Comparison of ENCODE assay signal across 11 cellular contexts in genomic region chr4:141130947-141131545, GRCh38. TPM values are rescaled to one million over a fixed set of nuclear protein-coding genes. Genes with fewer than 3 reads are reported as not detected.
DNase-seq lines count a peak whose midpoint lies in the region; ATAC-seq, FAIRE-seq and TF ChIP-seq lines count a peak whose summit lies in the region.
"Had no signal": no experiment of that assay in that cellular context is flagged by ENCODE, and none has a peak within 500 bp of the region (broad histone marks: within the 10 kb centered on the region; RNA-seq: fewer than 3 reads in every experiment).

No MANE protein-coding gene starts in this region.

- H3K36me3 ChIP-seq in BLaER1 treated with 17β-estradiol and CSF1 and Interleukin-3, amounts not matched to agents 10 nM and 100 nM: no peaks in the 10 kb centered on the region
- H3K36me3 ChIP-seq in fibroblast of lung (ENCODE audit: control insufficient read depth, insufficient read depth, low read length) (no peaks in the 10 kb centered on the region), rectal smooth muscle tissue (ENCODE audit: control insufficient read depth, insufficient read depth, low read length) (no peaks in the 10 kb centered on the region), pancreas (no peaks in the 10 kb centered on the region)
- H3K36me3 ChIP-seq: right lobe of liver had no signal

- 77 to 85% methylated on average over 5 of the region's 5 CpGs for WGBS in pancreas, 2 donors

- H3K4me1 ChIP-seq in BLaER1 treated with 17β-estradiol and CSF1 and Interleukin-3, amounts not matched to agents 10 nM and 100 nM: peaks cover 25 to 51% (median 48%) of the 10 kb centered on the region in 10 experiments
- peaks cover 2% of the 10 kb centered on the region for H3K4me1 ChIP-seq in fibroblast of lung (ENCODE audit: control insufficient read depth, extremely low read depth, insufficient read depth, low read length)
- peaks cover 7% of the 10 kb centered on the region for H3K4me1 ChIP-seq in rectal smooth muscle tissue (ENCODE audit: control insufficient read depth, insufficient read depth, low read length)
- H3K4me1 ChIP-seq in pancreas: no peaks in the 10 kb centered on the region

- H3K4me3 ChIP-seq in BLaER1 treated with 17β-estradiol and CSF1 and Interleukin-3, amounts not matched to agents 10 nM and 100 nM: peak overlapping the region in 2 of 10 experiments; percentile 81 to 90; a peak in 2 of 20 replicates
- H3K4me3 ChIP-seq in fibroblast of lung (replicated peaks in 1 of 4; ENCODE audit: control extremely low read depth in 1 of 4, insufficient read depth in 1 of 4, low read depth in 3 of 4, low read length in 4 of 4): peak overlapping the region in 3 of 4 experiments; percentile 63 to 80 (median 69)
- H3K4me3 ChIP-seq in rectal smooth muscle tissue (ENCODE audit: low read length): peak overlapping the region; percentile 86
- H3K4me3 ChIP-seq in pancreas: no peak overlapping the region

- peak overlapping the region; percentile 12 to 97 (median 94); a peak in 18 of 22 replicates for H3K4me2 ChIP-seq in BLaER1 treated with 17β-estradiol and CSF1 and Interleukin-3, amounts not matched to agents 10 nM and 100 nM
- H3K4me2 ChIP-seq in fibroblast of lung (ENCODE audit: extremely low read depth, insufficient read depth, low read length): peak overlapping the region; percentile 97

- no peak overlapping the region for H3K27ac ChIP-seq in BLaER1 treated with 17β-estradiol and CSF1 and Interleukin-3, amounts not matched to agents 10 nM and 100 nM
- no peak overlapping the region for H3K27ac ChIP-seq in fibroblast of lung (ENCODE audit: insufficient read depth, low read length)
- H3K27ac ChIP-seq in rectal smooth muscle tissue (ENCODE audit: low read depth, low read length): peak overlapping the region; percentile 88
- H3K27ac ChIP-seq in pancreas: no peak overlapping the region
- H3K27ac ChIP-seq: right lobe of liver had no signal

- H4K20me1 ChIP-seq in BLaER1 treated with 17β-estradiol and CSF1 and Interleukin-3, amounts not matched to agents 10 nM and 100 nM: no peaks in the 10 kb centered on the region
- no peaks in the 10 kb centered on the region for H4K20me1 ChIP-seq in fibroblast of lung (ENCODE audit: control insufficient read depth, extremely low read depth, insufficient read depth, low read length)

- no peak for FAIRE-seq in pancreas (lab: Jason Lieb, UNC)

- peaks cover 7 to 15% (median 10%) of the 10 kb centered on the region in 11 experiments; a peak in 17 of 22 replicates for H3K27me3 ChIP-seq in BLaER1 treated with 17β-estradiol and CSF1 and Interleukin-3, amounts not matched to agents 10 nM and 100 nM
- peaks cover 3% of the 10 kb centered on the region for H3K27me3 ChIP-seq in fibroblast of lung (ENCODE audit: control insufficient read depth, insufficient read depth, low read length)
- peaks cover 5% of the 10 kb centered on the region for H3K27me3 ChIP-seq in rectal smooth muscle tissue (ENCODE audit: control insufficient read depth, insufficient read depth, low read length)
- no peaks in the 10 kb centered on the region for H3K27me3 ChIP-seq in pancreas

- no peaks in the 10 kb centered on the region for H3K79me2 ChIP-seq in fibroblast of lung (ENCODE audit: control insufficient read depth, insufficient read depth, low read length)

- H3K9ac ChIP-seq in BLaER1 treated with 17β-estradiol and CSF1 and Interleukin-3, amounts not matched to agents 10 nM and 100 nM: no peak overlapping the region
- H3K9ac ChIP-seq in fibroblast of lung (ENCODE audit: insufficient read depth, low read length): no peak overlapping the region
- no peak overlapping the region for H3K9ac ChIP-seq in rectal smooth muscle tissue (ENCODE audit: low read length)

- H3K9me3 ChIP-seq in BLaER1 treated with 17β-estradiol and CSF1 and Interleukin-3, amounts not matched to agents 10 nM and 100 nM (replicated peaks in 1 of 11): no peaks in the 10 kb centered on the region
- H3K9me3 ChIP-seq in fibroblast of lung (ENCODE audit: control insufficient read depth, insufficient read depth, low read depth, low read length) (no peaks in the 10 kb centered on the region), pancreas (no peaks in the 10 kb centered on the region)
- H3K9me3 ChIP-seq: right lobe of liver had no signal

- H2AFZ ChIP-seq in fibroblast of lung (ENCODE audit: low read length): no peak overlapping the region

- TF ChIP-seq CTCF in fibroblast of lung (conservative IDR thresholded peaks at IDR 0.05 in 1 of 2, IDR thresholded peaks at IDR 0.05 in 1 of 2; ENCODE audit: low read depth in 1 of 2, low read length in 2 of 2) (no peak), pancreas (IDR thresholded peaks at IDR 0.05) (no peak)

- peak; percentile 17 for DNase-seq in NCI-H69 (lab: John Stamatoyannopoulos, UW)
- peak in 1 of 2 donors; percentile 26 for DNase-seq in fibroblast of lung (ENCODE audit: low read depth in 2 of 2)
- DNase-seq in NCI-H1105 treated with DMSO at 0.1 percent for 48 hours (lab: John Stamatoyannopoulos, UW): no peak
- DNase-seq in pancreas: no peak
- no peak for DNase-seq in SKM-1 treated with dmso at 0.1 percent for 144 hours (lab: John Stamatoyannopoulos, UW; ENCODE audit: unreplicated experiment)
- no peak for DNase-seq in DMS79 treated with DMSO at 0.1 percent for 48 hours (lab: John Stamatoyannopoulos, UW)
- DNase-seq: NCI-H510A, right lobe of liver, T-helper 2 cell had no signal

- intact Hi-C loops in pancreas (cut with DNase I): loop anchor here in 1 of 3 donors (5.0 kb wide), 1 partner anchor 269 kb away; no protein-coding TSS in a partner anchor

- no peak for ATAC-seq in pancreas
- ATAC-seq: right lobe of liver had no signal

RNA-seq across cellular contexts. Expression of gene RNF150, which starts 2.2 kb away (rescaled TPM):
- 0.51 and 0.66 TPM in 2 replicates for total RNA-seq in fibroblast of lung
- 1.3 and 5.6 TPM in 2 replicates for polyA plus RNA-seq in fibroblast of lung
- 1.0 and 5.1 TPM in 2 replicates for polyA plus RNA-seq in fibroblast of lung (2012)
- 6.5 and 14.0 TPM in 2 replicates for polyA minus RNA-seq in fibroblast of lung (ENCODE audit: low replicate concordance)
- total RNA-seq in pancreas: 1 to 10 TPM; 1.6 to 4.1 (median 2.5) TPM
- polyA plus RNA-seq in pancreas: 1 to 10 TPM in 1 of 2 donors, under 1 TPM in 1; 0.53 to 3.0 TPM

Comparison
In these comparisons a context has a peak if more than half of its experiments do, and no peak if none do; other contexts are left out.
1. H3K4me3 ChIP-seq: peak in fibroblast of lung (3 of 4) and rectal smooth muscle tissue (single experiment); none in pancreas (0 of 4).